Comparison of ENCODE assay signal across 1 cellular context in the genomic region with DNA sequence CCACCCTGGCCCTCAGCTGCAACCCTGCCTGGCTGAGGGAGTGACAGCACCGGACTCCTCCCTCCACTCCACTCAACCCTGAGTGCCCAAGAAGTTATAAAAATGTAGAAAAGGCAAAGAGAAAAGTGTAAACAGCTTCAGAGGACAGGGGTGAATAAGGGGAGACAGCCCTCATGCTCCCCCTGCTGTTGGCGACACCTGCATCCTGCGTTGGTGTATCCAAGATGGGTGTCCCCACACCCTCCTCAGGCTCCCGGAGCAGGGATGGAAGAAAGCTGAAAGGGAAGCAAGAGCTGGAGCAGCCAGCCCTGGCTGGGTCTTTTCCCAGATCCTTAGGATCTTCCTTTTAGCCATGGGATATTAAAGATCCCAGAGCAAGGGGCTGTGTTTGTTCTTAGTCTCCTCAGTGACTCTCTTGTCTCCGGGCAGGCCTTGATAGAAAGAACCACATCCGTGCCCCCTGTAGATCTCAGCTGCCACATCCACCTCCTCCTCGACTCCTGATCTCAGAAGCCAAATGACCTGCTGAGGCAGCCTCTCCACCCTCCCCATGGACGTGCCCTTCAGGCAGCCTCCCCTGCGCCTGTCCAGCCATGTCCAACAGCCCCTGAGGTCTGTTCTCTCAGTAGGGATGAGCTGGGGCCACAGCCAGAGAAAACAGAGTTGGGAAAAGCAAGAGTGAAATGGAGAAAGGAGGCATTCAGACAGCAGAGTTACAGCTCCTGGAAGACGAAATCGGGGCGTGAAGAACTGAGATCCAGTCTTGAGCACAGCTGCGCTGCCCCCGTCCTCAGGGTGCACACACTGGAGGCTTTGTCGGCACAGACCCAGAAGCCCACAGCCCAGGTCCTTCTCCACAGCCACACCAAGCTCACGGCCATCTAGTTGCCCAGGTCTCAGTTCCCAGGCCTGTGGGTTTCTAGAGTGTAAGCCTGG.
TF ChIP-seq lines count a peak whose summit lies in the region.

No MANE protein-coding gene starts in this region.

TF ChIP-seq in GM23338, 12 proteins besides CTCF, POLR2A, EP300 and RAD21 (continued from another document):
- TF ChIP-seq, protein P1, sequence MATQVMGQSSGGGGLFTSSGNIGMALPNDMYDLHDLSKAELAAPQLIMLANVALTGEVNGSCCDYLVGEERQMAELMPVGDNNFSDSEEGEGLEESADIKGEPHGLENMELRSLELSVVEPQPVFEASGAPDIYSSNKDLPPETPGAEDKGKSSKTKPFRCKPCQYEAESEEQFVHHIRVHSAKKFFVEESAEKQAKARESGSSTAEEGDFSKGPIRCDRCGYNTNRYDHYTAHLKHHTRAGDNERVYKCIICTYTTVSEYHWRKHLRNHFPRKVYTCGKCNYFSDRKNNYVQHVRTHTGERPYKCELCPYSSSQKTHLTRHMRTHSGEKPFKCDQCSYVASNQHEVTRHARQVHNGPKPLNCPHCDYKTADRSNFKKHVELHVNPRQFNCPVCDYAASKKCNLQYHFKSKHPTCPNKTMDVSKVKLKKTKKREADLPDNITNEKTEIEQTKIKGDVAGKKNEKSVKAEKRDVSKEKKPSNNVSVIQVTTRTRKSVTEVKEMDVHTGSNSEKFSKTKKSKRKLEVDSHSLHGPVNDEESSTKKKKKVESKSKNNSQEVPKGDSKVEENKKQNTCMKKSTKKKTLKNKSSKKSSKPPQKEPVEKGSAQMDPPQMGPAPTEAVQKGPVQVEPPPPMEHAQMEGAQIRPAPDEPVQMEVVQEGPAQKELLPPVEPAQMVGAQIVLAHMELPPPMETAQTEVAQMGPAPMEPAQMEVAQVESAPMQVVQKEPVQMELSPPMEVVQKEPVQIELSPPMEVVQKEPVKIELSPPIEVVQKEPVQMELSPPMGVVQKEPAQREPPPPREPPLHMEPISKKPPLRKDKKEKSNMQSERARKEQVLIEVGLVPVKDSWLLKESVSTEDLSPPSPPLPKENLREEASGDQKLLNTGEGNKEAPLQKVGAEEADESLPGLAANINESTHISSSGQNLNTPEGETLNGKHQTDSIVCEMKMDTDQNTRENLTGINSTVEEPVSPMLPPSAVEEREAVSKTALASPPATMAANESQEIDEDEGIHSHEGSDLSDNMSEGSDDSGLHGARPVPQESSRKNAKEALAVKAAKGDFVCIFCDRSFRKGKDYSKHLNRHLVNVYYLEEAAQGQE (IDR thresholded peaks at IDR 0.05; ENCODE audit: unreplicated experiment): no peak
- TF ChIP-seq NANOG (IDR thresholded peaks at IDR 0.05; ENCODE audit: borderline replicate concordance) (no peak), JUNB (IDR thresholded peaks at IDR 0.05; ENCODE audit: unreplicated experiment) (no peak), ZNF114 (CRISPR knock-in tag; IDR thresholded peaks at IDR 0.05) (no peak), EZH2 (IDR thresholded peaks at IDR 0.05; ENCODE audit: low read depth, unreplicated experiment) (no peak), CREB1 (CRISPR knock-in tag; IDR thresholded peaks at IDR 0.05; ENCODE audit: low read depth) (no peak), EZH2phosphoT487 (IDR thresholded peaks at IDR 0.05; ENCODE audit: unreplicated experiment) (no peak), ZNF331 (CRISPR knock-in tag; IDR thresholded peaks at IDR 0.05; ENCODE audit: low read depth) (no peak)
- TF ChIP-seq, protein P2, sequence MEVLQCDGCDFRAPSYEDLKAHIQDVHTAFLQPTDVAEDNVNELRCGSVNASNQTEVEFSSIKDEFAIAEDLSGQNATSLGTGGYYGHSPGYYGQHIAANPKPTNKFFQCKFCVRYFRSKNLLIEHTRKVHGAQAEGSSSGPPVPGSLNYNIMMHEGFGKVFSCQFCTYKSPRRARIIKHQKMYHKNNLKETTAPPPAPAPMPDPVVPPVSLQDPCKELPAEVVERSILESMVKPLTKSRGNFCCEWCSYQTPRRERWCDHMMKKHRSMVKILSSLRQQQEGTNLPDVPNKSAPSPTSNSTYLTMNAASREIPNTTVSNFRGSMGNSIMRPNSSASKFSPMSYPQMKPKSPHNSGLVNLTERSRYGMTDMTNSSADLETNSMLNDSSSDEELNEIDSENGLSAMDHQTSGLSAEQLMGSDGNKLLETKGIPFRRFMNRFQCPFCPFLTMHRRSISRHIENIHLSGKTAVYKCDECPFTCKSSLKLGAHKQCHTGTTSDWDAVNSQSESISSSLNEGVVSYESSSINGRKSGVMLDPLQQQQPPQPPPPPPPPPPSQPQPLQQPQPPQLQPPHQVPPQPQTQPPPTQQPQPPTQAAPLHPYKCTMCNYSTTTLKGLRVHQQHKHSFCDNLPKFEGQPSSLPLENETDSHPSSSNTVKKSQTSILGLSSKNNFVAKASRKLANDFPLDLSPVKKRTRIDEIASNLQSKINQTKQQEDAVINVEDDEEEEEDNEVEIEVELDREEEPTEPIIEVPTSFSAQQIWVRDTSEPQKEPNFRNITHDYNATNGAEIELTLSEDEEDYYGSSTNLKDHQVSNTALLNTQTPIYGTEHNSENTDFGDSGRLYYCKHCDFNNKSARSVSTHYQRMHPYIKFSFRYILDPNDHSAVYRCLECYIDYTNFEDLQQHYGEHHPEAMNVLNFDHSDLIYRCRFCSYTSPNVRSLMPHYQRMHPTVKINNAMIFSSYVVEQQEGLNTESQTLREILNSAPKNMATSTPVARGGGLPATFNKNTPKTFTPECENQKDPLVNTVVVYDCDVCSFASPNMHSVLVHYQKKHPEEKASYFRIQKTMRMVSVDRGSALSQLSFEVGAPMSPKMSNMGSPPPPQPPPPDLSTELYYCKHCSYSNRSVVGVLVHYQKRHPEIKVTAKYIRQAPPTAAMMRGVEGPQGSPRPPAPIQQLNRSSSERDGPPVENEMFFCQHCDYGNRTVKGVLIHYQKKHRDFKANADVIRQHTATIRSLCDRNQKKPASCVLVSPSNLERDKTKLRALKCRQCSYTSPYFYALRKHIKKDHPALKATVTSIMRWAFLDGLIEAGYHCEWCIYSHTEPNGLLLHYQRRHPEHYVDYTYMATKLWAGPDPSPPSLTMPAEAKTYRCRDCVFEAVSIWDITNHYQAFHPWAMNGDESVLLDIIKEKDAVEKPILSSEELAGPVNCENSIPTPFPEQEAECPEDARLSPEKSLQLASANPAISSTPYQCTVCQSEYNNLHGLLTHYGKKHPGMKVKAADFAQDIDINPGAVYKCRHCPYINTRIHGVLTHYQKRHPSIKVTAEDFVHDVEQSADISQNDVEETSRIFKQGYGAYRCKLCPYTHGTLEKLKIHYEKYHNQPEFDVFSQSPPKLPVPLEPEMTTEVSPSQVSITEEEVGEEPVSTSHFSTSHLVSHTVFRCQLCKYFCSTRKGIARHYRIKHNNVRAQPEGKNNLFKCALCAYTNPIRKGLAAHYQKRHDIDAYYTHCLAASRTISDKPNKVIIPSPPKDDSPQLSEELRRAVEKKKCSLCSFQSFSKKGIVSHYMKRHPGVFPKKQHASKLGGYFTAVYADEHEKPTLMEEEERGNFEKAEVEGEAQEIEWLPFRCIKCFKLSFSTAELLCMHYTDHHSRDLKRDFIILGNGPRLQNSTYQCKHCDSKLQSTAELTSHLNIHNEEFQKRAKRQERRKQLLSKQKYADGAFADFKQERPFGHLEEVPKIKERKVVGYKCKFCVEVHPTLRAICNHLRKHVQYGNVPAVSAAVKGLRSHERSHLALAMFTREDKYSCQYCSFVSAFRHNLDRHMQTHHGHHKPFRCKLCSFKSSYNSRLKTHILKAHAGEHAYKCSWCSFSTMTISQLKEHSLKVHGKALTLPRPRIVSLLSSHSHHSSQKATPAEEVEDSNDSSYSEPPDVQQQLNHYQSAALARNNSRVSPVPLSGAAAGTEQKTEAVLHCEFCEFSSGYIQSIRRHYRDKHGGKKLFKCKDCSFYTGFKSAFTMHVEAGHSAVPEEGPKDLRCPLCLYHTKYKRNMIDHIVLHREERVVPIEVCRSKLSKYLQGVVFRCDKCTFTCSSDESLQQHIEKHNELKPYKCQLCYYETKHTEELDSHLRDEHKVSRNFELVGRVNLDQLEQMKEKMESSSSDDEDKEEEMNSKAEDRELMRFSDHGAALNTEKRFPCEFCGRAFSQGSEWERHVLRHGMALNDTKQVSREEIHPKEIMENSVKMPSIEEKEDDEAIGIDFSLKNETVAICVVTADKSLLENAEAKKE (CRISPR knock-in tag; IDR thresholded peaks at IDR 0.05): no peak
- TF ChIP-seq, protein P3, sequence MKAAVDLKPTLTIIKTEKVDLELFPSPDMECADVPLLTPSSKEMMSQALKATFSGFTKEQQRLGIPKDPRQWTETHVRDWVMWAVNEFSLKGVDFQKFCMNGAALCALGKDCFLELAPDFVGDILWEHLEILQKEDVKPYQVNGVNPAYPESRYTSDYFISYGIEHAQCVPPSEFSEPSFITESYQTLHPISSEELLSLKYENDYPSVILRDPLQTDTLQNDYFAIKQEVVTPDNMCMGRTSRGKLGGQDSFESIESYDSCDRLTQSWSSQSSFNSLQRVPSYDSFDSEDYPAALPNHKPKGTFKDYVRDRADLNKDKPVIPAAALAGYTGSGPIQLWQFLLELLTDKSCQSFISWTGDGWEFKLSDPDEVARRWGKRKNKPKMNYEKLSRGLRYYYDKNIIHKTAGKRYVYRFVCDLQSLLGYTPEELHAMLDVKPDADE (IDR thresholded peaks at IDR 0.05): no peak
